In the genomic region with DNA sequence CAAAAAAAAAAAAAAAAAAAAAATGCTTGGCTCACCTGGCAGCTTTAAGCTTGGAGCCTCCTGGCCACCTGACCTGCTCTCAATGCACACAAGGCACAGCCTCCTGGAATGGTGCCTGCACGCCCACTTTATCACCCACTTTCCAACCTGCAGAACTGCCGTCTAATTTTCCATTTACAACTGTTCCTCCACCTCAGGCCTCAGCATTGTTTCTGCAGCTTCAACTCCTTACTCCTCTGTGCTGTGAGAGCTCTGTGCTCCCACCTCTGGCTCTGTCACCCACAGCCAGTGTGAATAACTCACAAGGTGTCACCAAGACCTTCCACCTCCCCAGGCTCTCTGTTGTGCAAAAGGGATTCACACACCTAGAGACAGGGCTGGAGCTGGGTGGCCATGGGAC, we compare ENCODE assay signal across 26 cellular contexts. TPM values are rescaled to one million over a fixed set of nuclear protein-coding genes. Genes with fewer than 3 reads are reported as not detected.
DNase-seq lines count a peak whose midpoint lies in the region; ATAC-seq and TF ChIP-seq lines count a peak whose summit lies in the region.
"Had no signal": no experiment of that assay in that cellular context is flagged by ENCODE, and none has a peak within 500 bp of the region (broad histone marks: within the 10 kb centered on the region; RNA-seq: fewer than 3 reads in every experiment).

No MANE protein-coding gene starts in this region.

- H3K4me1 ChIP-seq in neural progenitor cell: peaks cover 12% of the 10 kb centered on the region
- peaks cover 0 to 26% (median 21%) of the 10 kb centered on the region in 6 donors for H3K4me1 ChIP-seq in spleen

- H3F3A ChIP-seq in neural progenitor cell (ENCODE audit: low read depth): peaks cover 5% of the 10 kb centered on the region

- no peaks in the 10 kb centered on the region for H3K36me3 Mint-ChIP-seq in natural killer cell treated with Interleukin-12 subunit alpha and Interleukin-12 subunit beta and Interleukin-15 and Interleukin-18, amount 100 ng/mL, for 72 hours
- H3K36me3 Mint-ChIP-seq in natural killer cell: no peaks in the 10 kb centered on the region
- no peaks in the 10 kb centered on the region for H3K36me3 Mint-ChIP-seq in neural progenitor cell
- H3K36me3 Mint-ChIP-seq: CD8-positive, alpha-beta T cell had no signal

- TF ChIP-seq CTCF in natural killer cell (IDR thresholded peaks at IDR 0.05) (no peak), neural progenitor cell (IDR thresholded peaks at IDR 0.05) (no peak), spleen (IDR thresholded peaks at IDR 0.05 in 8 of 11, conservative IDR thresholded peaks at IDR 0.05 in 3 of 11) (no peak)

- DNase-seq in natural killer cell treated with Interleukin-12 subunit alpha and Interleukin-12 subunit beta and Interleukin-15 and Interleukin-18, amount 100 ng/mL, for 72 hours (ENCODE audit: low spot score): peak; percentile 26
- DNase-seq in natural killer cell (no peak), NCI-H2171 treated with DMSO at 0.1 percent for 48 hours (lab: John Stamatoyannopoulos, UW) (peak; percentile 68), neural progenitor cell (ENCODE audit: low spot score) (no peak), NCI-H2107 treated with DMSO at 0.1 percent for 48 hours (lab: John Stamatoyannopoulos, UW; ENCODE audit: unreplicated experiment) (no peak), cardiac septum (ENCODE audit: low spot score) (no peak), spleen (no peak)
- DNase-seq: activated CD4-positive, alpha-beta T cell treated with anti-CD3 and anti-CD28 coated beads, Interleukin-2, amount 50 U/mL, for 4 hours; activated naive CD4-positive, alpha-beta T cell treated with Interleukin-2 at 50 U/mL for 16 hours; activated T-cell treated with anti-CD3 and anti-CD28 coated beads, Interleukin-2, amount 50 U/mL, for 72 hours; adrenal gland; CD8-positive, alpha-beta T cell; DMS153; HCEC 1CT; naive thymus-derived CD4-positive, alpha-beta T cell; NCI-H187 treated with DMSO at 0.1 percent for 48 hours; NCI-H2227 treated with DMSO at 0.1 percent for 48 hours; NCI-H526; PC-9; retina; stimulated activated naive CD4-positive, alpha-beta T cell treated with Interleukin-2 at 50 U/mL for 16 hours; T-helper 17 cell had no signal

- H3K27me3 ChIP-seq in neural progenitor cell: no peaks in the 10 kb centered on the region
- no peaks in the 10 kb centered on the region for H3K27me3 ChIP-seq in spleen (replicated peaks in 1 of 7)
- H3K27me3 ChIP-seq: adrenal gland, gastroesophageal sphincter, hepatocyte had no signal

- peaks cover 18% of the 10 kb centered on the region for H4K20me1 ChIP-seq in neural progenitor cell (ENCODE audit: low read depth)

- H3K4me3 ChIP-seq in neural progenitor cell (no peak overlapping the region), spleen (no peak overlapping the region)
- H3K4me3 ChIP-seq: adrenal gland, gastroesophageal sphincter, hepatocyte, lung, PC-9 had no signal

- WGBS in spleen, 5 donors: 81 to 100% (median 90%) methylated on average over 2 of the region's 2 CpGs

- no peaks in the 10 kb centered on the region for H3K9me3 ChIP-seq in neural progenitor cell (ENCODE audit: low read depth)
- no peaks in the 10 kb centered on the region for H3K9me3 ChIP-seq in spleen
- H3K9me3 ChIP-seq: adrenal gland, gastroesophageal sphincter had no signal

- H3K4me1 Mint-ChIP-seq in natural killer cell treated with Interleukin-12 subunit alpha and Interleukin-12 subunit beta and Interleukin-15 and Interleukin-18, amount 100 ng/mL, for 72 hours (ENCODE audit: low read depth in 2 of 2): no peaks in the 10 kb centered on the region
- H3K4me1 Mint-ChIP-seq in natural killer cell (no peaks in the 10 kb centered on the region), neural progenitor cell (peaks cover 30% of the 10 kb centered on the region)

- no peak overlapping the region for H3K27ac Mint-ChIP-seq in natural killer cell treated with Interleukin-12 subunit alpha and Interleukin-12 subunit beta and Interleukin-15 and Interleukin-18, amount 100 ng/mL, for 72 hours
- H3K27ac Mint-ChIP-seq in natural killer cell (no peak overlapping the region), neural progenitor cell (no peak overlapping the region)
- H3K27ac Mint-ChIP-seq: activated T-cell treated with anti-CD3 and anti-CD28 coated beads, Interleukin-2, amount 50 U/mL, for 72 hours; CD8-positive, alpha-beta T cell; naive thymus-derived CD4-positive, alpha-beta T cell; T-helper 17 cell had no signal

- H3K9ac ChIP-seq in neural progenitor cell: no peak overlapping the region

- no peak for ATAC-seq in natural killer cell treated with Interleukin-12 subunit alpha and Interleukin-12 subunit beta and Interleukin-15 and Interleukin-18, amount 100 ng/mL, for 72 hours
- ATAC-seq in natural killer cell: no peak
- ATAC-seq: activated CD4-positive, CD25-positive, alpha-beta regulatory T cell treated with anti-CD3 and anti-CD28 coated beads, Interleukin-2, amount 50 U/mL, for 24 hours; activated T-cell treated with anti-CD3 and anti-CD28 coated beads, Interleukin-2, amount 50 U/mL, for 72 hours; CD8-positive, alpha-beta T cell; gastroesophageal sphincter; naive thymus-derived CD4-positive, alpha-beta T cell; T-helper 17 cell had no signal

- no peak overlapping the region for H2AFZ ChIP-seq in neural progenitor cell (replicated peaks)
- H2AFZ ChIP-seq: hepatocyte, PC-9 had no signal

- intact Hi-C loops in natural killer cell (cut with micrococcal nuclease): no loop called here
- intact Hi-C loops in cardiac septum (cut with DNase I): no loop called here
- intact Hi-C loops in spleen (cut with DNase I; ENCODE audit: low total_unique reads): no loop called here

- H3K36me3 ChIP-seq in neural progenitor cell (no peaks in the 10 kb centered on the region), spleen (no peaks in the 10 kb centered on the region)
- H3K36me3 ChIP-seq: adrenal gland, gastroesophageal sphincter had no signal

- no peak overlapping the region for H3K4me2 ChIP-seq in neural progenitor cell
- H3K4me2 ChIP-seq: hepatocyte, PC-9 had no signal

- no peaks in the 10 kb centered on the region for H3K9me3 Mint-ChIP-seq in natural killer cell treated with Interleukin-12 subunit alpha and Interleukin-12 subunit beta and Interleukin-15 and Interleukin-18, amount 100 ng/mL, for 72 hours
- H3K9me3 Mint-ChIP-seq in natural killer cell (no peaks in the 10 kb centered on the region), neural progenitor cell (no peaks in the 10 kb centered on the region)
- H3K9me3 Mint-ChIP-seq: activated T-cell treated with anti-CD3 and anti-CD28 coated beads, Interleukin-2, amount 50 U/mL, for 72 hours; CD8-positive, alpha-beta T cell; naive thymus-derived CD4-positive, alpha-beta T cell had no signal

- peaks cover 2 to 3% of the 10 kb centered on the region in 2 donors for H3K27me3 Mint-ChIP-seq in natural killer cell treated with Interleukin-12 subunit alpha and Interleukin-12 subunit beta and Interleukin-15 and Interleukin-18, amount 100 ng/mL, for 72 hours
- H3K27me3 Mint-ChIP-seq in natural killer cell (ENCODE audit: low read depth in 2 of 2) (peaks cover 0 to 3% of the 10 kb centered on the region in 2 donors), neural progenitor cell (ENCODE audit: insufficient read depth, low read depth) (peaks cover 11% of the 10 kb centered on the region)
- H3K27me3 Mint-ChIP-seq: naive thymus-derived CD4-positive, alpha-beta T cell had no signal

- peaks cover 90% of the 10 kb centered on the region for H3K79me2 ChIP-seq in neural progenitor cell (ENCODE audit: low read depth)

- no peak overlapping the region for H3K27ac ChIP-seq in neural progenitor cell
- no peak overlapping the region for H3K27ac ChIP-seq in spleen
- H3K27ac ChIP-seq: adrenal gland, gastroesophageal sphincter, hepatocyte, PC-9 had no signal

- H3K4me3 Mint-ChIP-seq in natural killer cell treated with Interleukin-12 subunit alpha and Interleukin-12 subunit beta and Interleukin-15 and Interleukin-18, amount 100 ng/mL, for 72 hours: no peak overlapping the region
- no peak overlapping the region for H3K4me3 Mint-ChIP-seq in natural killer cell
- peak overlapping the region; percentile 17 for H3K4me3 Mint-ChIP-seq in neural progenitor cell
- H3K4me3 Mint-ChIP-seq: activated T-cell treated with anti-CD3 and anti-CD28 coated beads, Interleukin-2, amount 50 U/mL, for 72 hours; CD8-positive, alpha-beta T cell; naive thymus-derived CD4-positive, alpha-beta T cell; T-helper 17 cell had no signal

- TF ChIP-seq POLR2A in spleen (IDR thresholded peaks at IDR 0.05): no peak

RNA-seq across cellular contexts. Expression of a gene that starts 38.7 kb away (rescaled TPM):
- 1 to 10 TPM; 1.6 to 2.9 TPM for total RNA-seq in natural killer cell treated with Interleukin-12 subunit alpha and Interleukin-12 subunit beta and Interleukin-15 and Interleukin-18, amount 100 ng/mL, for 72 hours
- total RNA-seq in natural killer cell: 1 to 10 TPM in 2 of 3 donors, under 1 TPM in 1; 1.00 to 1.2 (median 1.1) TPM
- total RNA-seq in neural progenitor cell (ENCODE audit: low replicate concordance): 1.6 and 2.1 TPM in 2 replicates
- 23.0 TPM for total RNA-seq in cardiac septum
- total RNA-seq in spleen: 10 to 100 TPM in 1 of 7 donors, 1 to 10 TPM in 6; 5.7 to 10.5 (median 6.8) TPM
- 1 to 10 TPM; 1.2 to 2.8 (median 1.5) TPM for polyA plus RNA-seq in spleen

Comparison
In these comparisons a context has a peak if more than half of its experiments do, and no peak if none do; other contexts are left out.
1. DNase-seq: peak in natural killer cell treated with Interleukin-12 subunit alpha and Interleukin-12 subunit beta and Interleukin-15 and Interleukin-18, amount 100 ng/mL, for 72 hours (single experiment) and NCI-H2171 treated with DMSO at 0.1 percent for 48 hours (single experiment); none in natural killer cell (single experiment), neural progenitor cell (single experiment), NCI-H2107 treated with DMSO at 0.1 percent for 48 hours (single experiment), cardiac septum (single experiment) and spleen (single experiment).